ENCODE assay signal across 12 cellular contexts in genomic region chrX:130524476-130525194, GRCh38.
A peak's percentile ranks its signal among the peaks of the same experiment; 100 is the strongest.
DNase-seq lines count a peak whose midpoint lies in the region; ATAC-seq and TF ChIP-seq lines count a peak whose summit lies in the region.
"Had no signal": no experiment of that assay in that cellular context is flagged by ENCODE, and none has a peak within 500 bp of the region (broad histone marks: within the 10 kb centered on the region; RNA-seq: fewer than 3 reads in every experiment).

No MANE protein-coding gene starts in this region.

- H3K9me3 ChIP-seq in SK-N-SH (no peaks in the 10 kb centered on the region), iPS-18a (ENCODE audit: control insufficient read depth, low read depth, low read length) (peaks cover 9% of the 10 kb centered on the region), sigmoid colon (no peaks in the 10 kb centered on the region), left lung (no peaks in the 10 kb centered on the region)

- H3K9ac ChIP-seq in SK-N-SH = no peak overlapping the region
- H3K9ac ChIP-seq in iPS-18a (ENCODE audit: low read length) = no peak overlapping the region

- DNase-seq in SK-N-SH (no peak), sigmoid colon (no peak), HPDE6-E6E7 (ENCODE audit: extremely low spot score) (no peak), left lung (no peak)
- DNase-seq: activated naive CD4-positive, alpha-beta T cell treated with anti-CD3 and anti-CD28 coated beads, Interleukin-2, amount 10 ng/mL, durations not matched to agents 7 days and 5 days; cortex of kidney had no signal

- no peak overlapping the region for H2AFZ ChIP-seq in SK-N-SH (ENCODE audit: low read depth)

- ATAC-seq in SK-N-SH treated with all-trans-retinoic acid at 6 μM for 48 hours (no peak), left lung (no peak), GM19397 (IDR thresholded peaks at IDR 0.05; ENCODE audit: unreplicated experiment) (no peak)
- no peak for ATAC-seq in activated T-helper 17 cell treated with anti-CD3 and anti-CD28 coated beads, Interleukin-2, amount 50 U/mL, for 72 hours (replicated peaks)

- H3K4me2 ChIP-seq in SK-N-SH = peak overlapping the region; percentile 67; the same call in 1 of the 2 replicates
- H3K4me2 ChIP-seq: smooth muscle cell had no signal

- intact Hi-C loops in sigmoid colon (cut with DNase I) (no loop called here), left lung (cut with DNase I) (no loop called here)

- 22% methylated on average over 6 of the region's 6 CpGs for WGBS in SK-N-SH (ENCODE audit: low lambda C conversion rate)
- 68 to 78% methylated on average over 6 of the region's 6 CpGs for WGBS in sigmoid colon, 2 donors

- TF ChIP-seq CTCF in SK-N-SH (IDR thresholded peaks at IDR 0.05) = no peak
- no peak for TF ChIP-seq CTCF in sigmoid colon (IDR thresholded peaks at IDR 0.05)
- no peak for TF ChIP-seq CTCF in left lung (IDR thresholded peaks at IDR 0.05)

- no peak for TF ChIP-seq RAD21 in SK-N-SH (IDR thresholded peaks at IDR 0.05; ENCODE audit: low read length)

- H3F3A ChIP-seq in SK-N-SH (replicated peaks; ENCODE audit: insufficient read depth) = no peaks in the 10 kb centered on the region

- no peaks in the 10 kb centered on the region for H3K27me3 ChIP-seq in SK-N-SH (ENCODE audit: insufficient read depth)
- no peaks in the 10 kb centered on the region for H3K27me3 ChIP-seq in iPS-18a (ENCODE audit: control insufficient read depth, insufficient read depth, low read length)
- no peaks in the 10 kb centered on the region for H3K27me3 ChIP-seq in sigmoid colon
- peaks cover 0 to 11% of the 10 kb centered on the region in 2 donors for H3K27me3 ChIP-seq in left lung

- H3K4me3 Mint-ChIP-seq in activated T-helper 17 cell treated with anti-CD3 and anti-CD28 coated beads, Interleukin-2, amount 50 U/mL, for 72 hours = peak overlapping the region; percentile 31
- H3K4me3 Mint-ChIP-seq: activated naive CD4-positive, alpha-beta T cell treated with anti-CD3 and anti-CD28 coated beads, Interleukin-2, amount 10 ng/mL, durations not matched to agents 7 days and 5 days had no signal

- H3K4me3 ChIP-seq in SK-N-SH (ENCODE audit: low read depth in 2 of 2, low read length in 1 of 2) (peak overlapping the region in 1 of 2 experiments; percentile 44; a peak in 2 of 4 replicates), iPS-18a (ENCODE audit: low read length) (peak overlapping the region; percentile 62), sigmoid colon (peak overlapping the region in 3 of 4 donors; percentile 32 to 43 (median 43)), left lung (no peak overlapping the region)

- CTCF ChIA-PET in SK-N-SH (lab: Yijun Ruan, JAX) = interaction anchor here (1.1 to 2.4 kb wide), 2 partner anchors 15 to 51 kb away, joined by 3 to 10 read pairs; no protein-coding TSS in a partner anchor

- H3K36me3 Mint-ChIP-seq in activated T-helper 17 cell treated with anti-CD3 and anti-CD28 coated beads, Interleukin-2, amount 50 U/mL, for 72 hours (ENCODE audit: low read depth) = no peaks in the 10 kb centered on the region
- H3K36me3 Mint-ChIP-seq: activated naive CD4-positive, alpha-beta T cell treated with anti-CD3 and anti-CD28 coated beads, Interleukin-2, amount 10 ng/mL, durations not matched to agents 7 days and 5 days had no signal

- no peak for TF ChIP-seq POLR2A in sigmoid colon (IDR thresholded peaks at IDR 0.05)

- no peak overlapping the region for H3K27ac Mint-ChIP-seq in activated T-helper 17 cell treated with anti-CD3 and anti-CD28 coated beads, Interleukin-2, amount 50 U/mL, for 72 hours
- H3K27ac Mint-ChIP-seq: activated naive CD4-positive, alpha-beta T cell treated with anti-CD3 and anti-CD28 coated beads, Interleukin-2, amount 10 ng/mL, durations not matched to agents 7 days and 5 days had no signal

- no peaks in the 10 kb centered on the region for H3K9me3 Mint-ChIP-seq in activated T-helper 17 cell treated with anti-CD3 and anti-CD28 coated beads, Interleukin-2, amount 50 U/mL, for 72 hours
- H3K9me3 Mint-ChIP-seq: activated naive CD4-positive, alpha-beta T cell treated with anti-CD3 and anti-CD28 coated beads, Interleukin-2, amount 10 ng/mL, durations not matched to agents 7 days and 5 days had no signal

- no peak for TF ChIP-seq EP300 in SK-N-SH (IDR thresholded peaks at IDR 0.05; ENCODE audit: borderline replicate concordance in 1 of 2, low read depth in 1 of 2, low read length in 1 of 2)
- no peak for TF ChIP-seq EP300 in sigmoid colon (IDR thresholded peaks at IDR 0.05)

- POLR2A ChIA-PET in SK-N-SH (lab: Yijun Ruan, JAX) = no interaction called here

- no peaks in the 10 kb centered on the region for H3K4me1 Mint-ChIP-seq in activated T-helper 17 cell treated with anti-CD3 and anti-CD28 coated beads, Interleukin-2, amount 50 U/mL, for 72 hours
- H3K4me1 Mint-ChIP-seq: activated naive CD4-positive, alpha-beta T cell treated with anti-CD3 and anti-CD28 coated beads, Interleukin-2, amount 10 ng/mL, durations not matched to agents 7 days and 5 days had no signal

- H3K79me2 ChIP-seq in SK-N-SH (ENCODE audit: insufficient read depth) = no peaks in the 10 kb centered on the region

- peaks cover 4% of the 10 kb centered on the region for H3K27me3 Mint-ChIP-seq in activated T-helper 17 cell treated with anti-CD3 and anti-CD28 coated beads, Interleukin-2, amount 50 U/mL, for 72 hours

- H3K4me1 ChIP-seq in SK-N-SH (ENCODE audit: control insufficient read depth in 1 of 2, insufficient read depth in 2 of 2, low read depth in 1 of 2, low read length in 1 of 2) (no peaks in the 10 kb centered on the region), iPS-18a (ENCODE audit: control insufficient read depth, low read depth, low read length) (no peaks in the 10 kb centered on the region), sigmoid colon (no peaks in the 10 kb centered on the region), left lung (no peaks in the 10 kb centered on the region)

- H3K27ac ChIP-seq in SK-N-SH (ENCODE audit: low read depth in 2 of 2, low read length in 1 of 2) = no peak overlapping the region
- H3K27ac ChIP-seq in iPS-18a (ENCODE audit: low read length) = no peak overlapping the region
- H3K27ac ChIP-seq in sigmoid colon = no peak overlapping the region
- no peak overlapping the region for H3K27ac ChIP-seq in left lung
- H3K27ac ChIP-seq: 22Rv1 had no signal

- H4K20me1 ChIP-seq in SK-N-SH (ENCODE audit: insufficient read depth) = no peaks in the 10 kb centered on the region

- H3K9me2 ChIP-seq in SK-N-SH = no peaks in the 10 kb centered on the region

- H3K36me3 ChIP-seq in SK-N-SH (replicated peaks in 1 of 2; ENCODE audit: control insufficient read depth in 1 of 2, insufficient read depth in 2 of 2, low read length in 1 of 2) = no peaks in the 10 kb centered on the region
- no peaks in the 10 kb centered on the region for H3K36me3 ChIP-seq in iPS-18a (ENCODE audit: control insufficient read depth, low read depth, low read length)
- H3K36me3 ChIP-seq in sigmoid colon = no peaks in the 10 kb centered on the region
- H3K36me3 ChIP-seq in left lung = no peaks in the 10 kb centered on the region

TF ChIP-seq in SK-N-SH, 30 proteins besides CTCF, POLR2A, EP300 and RAD21 (continues in another document):
- TF ChIP-seq GATA2 (CRISPR knock-in tag; IDR thresholded peaks at IDR 0.05) = no peak
- TF ChIP-seq NRF1 (IDR thresholded peaks at IDR 0.05; ENCODE audit: low read depth, low read length) = no peak
- TF ChIP-seq FOXJ3 (CRISPR knock-in tag; IDR thresholded peaks at IDR 0.05) = no peak
- TF ChIP-seq RFX5 (IDR thresholded peaks at IDR 0.05; ENCODE audit: low read length) = no peak
- TF ChIP-seq RCOR1 (IDR thresholded peaks at IDR 0.05; ENCODE audit: low read length) = no peak
- TF ChIP-seq NFIC (IDR thresholded peaks at IDR 0.05; ENCODE audit: borderline replicate concordance) = no peak
- no peak for TF ChIP-seq RXRA (IDR thresholded peaks at IDR 0.05; ENCODE audit: borderline replicate concordance, low read depth)
- no peak for TF ChIP-seq CHD2 (IDR thresholded peaks at IDR 0.05; ENCODE audit: low read length, partially characterized antibody)
- no peak for TF ChIP-seq MEF2A (IDR thresholded peaks at IDR 0.05; ENCODE audit: borderline replicate concordance, low read depth)
- TF ChIP-seq MAX (IDR thresholded peaks at IDR 0.05; ENCODE audit: low read depth) = no peak
- TF ChIP-seq USF1 (IDR thresholded peaks at IDR 0.05; ENCODE audit: borderline replicate concordance, low read depth) = no peak

TF ChIP-seq in SK-N-SH treated with all-trans-retinoic acid at 6 μM for 48 hours, 23 proteins besides CTCF, POLR2A, EP300 and RAD21 (continues in another document):
- no peak for TF ChIP-seq CREB5 (CRISPR knock-in tag; IDR thresholded peaks at IDR 0.05; ENCODE audit: low read depth)
- no peak for TF ChIP-seq RARB (CRISPR knock-in tag; IDR thresholded peaks at IDR 0.05)
- TF ChIP-seq ZNF565 (CRISPR knock-in tag; conservative IDR thresholded peaks at IDR 0.05; ENCODE audit: low read depth) = no peak
- no peak for TF ChIP-seq ARNTL (CRISPR knock-in tag; IDR thresholded peaks at IDR 0.05; ENCODE audit: borderline replicate concordance, low read depth)
- TF ChIP-seq ZNF8 (CRISPR knock-in tag; IDR thresholded peaks at IDR 0.05) = no peak
- TF ChIP-seq POU6F1 (CRISPR knock-in tag; IDR thresholded peaks at IDR 0.05; ENCODE audit: borderline replicate concordance, low read depth) = no peak
- TF ChIP-seq TOX (CRISPR knock-in tag; IDR thresholded peaks at IDR 0.05; ENCODE audit: borderline replicate concordance) = no peak
- TF ChIP-seq ZC3H10 (CRISPR knock-in tag; IDR thresholded peaks at IDR 0.05) = no peak
- TF ChIP-seq TCF4 (CRISPR knock-in tag; IDR thresholded peaks at IDR 0.05; ENCODE audit: borderline replicate concordance) = no peak

Comparison
In these comparisons a context has a peak if more than half of its experiments do, and no peak if none do; other contexts are left out.
1. H3K4me3 ChIP-seq: peak in iPS-18a (single experiment) and sigmoid colon (3 of 4); none in left lung (0 of 2).